In the genomic region with DNA sequence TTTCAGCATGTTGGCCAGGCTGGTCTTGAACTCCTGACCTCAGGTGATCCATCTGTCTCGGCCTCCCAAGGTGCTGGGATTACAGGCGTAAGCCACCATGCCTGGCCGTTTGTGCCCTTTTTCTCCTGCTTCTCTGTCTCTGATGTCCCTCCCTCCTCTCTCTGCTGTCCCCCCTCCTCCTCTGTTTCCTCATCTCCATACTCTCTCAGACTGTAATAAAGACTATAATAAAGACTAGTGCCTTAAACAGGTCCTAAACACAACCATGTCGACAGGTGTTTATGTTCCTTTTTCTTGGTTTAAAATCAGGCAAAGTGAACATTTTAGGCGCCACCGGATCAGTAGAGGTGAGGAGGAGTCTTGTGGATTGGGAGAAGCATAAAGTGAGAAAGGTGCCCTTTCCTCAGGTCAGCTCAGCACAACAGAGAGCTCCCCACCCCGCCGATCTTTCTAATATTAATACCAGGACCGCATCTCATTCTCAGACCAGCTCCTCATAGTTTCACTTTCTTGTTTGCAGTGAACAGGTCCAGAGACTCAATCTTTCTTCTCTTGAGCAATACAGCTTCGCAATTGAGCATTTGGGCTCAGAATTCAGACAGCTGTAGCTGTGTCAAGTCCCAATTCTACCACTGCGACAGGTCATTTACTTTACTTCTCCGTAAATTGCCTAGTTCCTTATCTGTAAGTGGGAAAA, we compare ENCODE assay signal across 9 cellular contexts. TPM values are rescaled to one million over a fixed set of nuclear protein-coding genes. Genes with fewer than 3 reads are reported as not detected.
DNase-seq lines count a peak whose midpoint lies in the region; ATAC-seq, FAIRE-seq and TF ChIP-seq lines count a peak whose summit lies in the region.
"Had no signal": no experiment of that assay in that cellular context is flagged by ENCODE, and none has a peak within 500 bp of the region (broad histone marks: within the 10 kb centered on the region; RNA-seq: fewer than 3 reads in every experiment).

No MANE protein-coding gene starts in this region.

- H3K79me2 ChIP-seq in KMS-11 (ENCODE audit: insufficient read depth, low read depth) = no peaks in the 10 kb centered on the region

- no peak overlapping the region for H3K4me3 ChIP-seq in KMS-11 (IDR thresholded peaks at IDR 0.05; ENCODE audit: insufficient read depth, low read depth, low read length)
- no peak overlapping the region for H3K4me3 ChIP-seq in tibial artery

- H3K27ac Mint-ChIP-seq in immature natural killer cell = peak overlapping the region in 1 of 6 donors; percentile 36

- H3K4me3 Mint-ChIP-seq in immature natural killer cell = peak overlapping the region in 4 of 5 donors; percentile 48 to 60 (median 50)

- H3K27ac ChIP-seq in KMS-11 (peak overlapping the region; percentile 38), tibial artery (no peak overlapping the region)

- intact Hi-C loops in tibial artery (cut with DNase I; ENCODE audit: low total_unique reads) = no loop called here
- intact Hi-C loops in cardiac septum (cut with DNase I) = no loop called here

- no peaks in the 10 kb centered on the region for H4K20me1 ChIP-seq in KMS-11 (ENCODE audit: insufficient read depth)

- H3K27me3 ChIP-seq in KMS-11 (ENCODE audit: insufficient read depth, low read depth) (no peaks in the 10 kb centered on the region), tibial artery (peaks cover 0 to 9% of the 10 kb centered on the region in 2 donors)

- no peaks in the 10 kb centered on the region for H3K36me3 Mint-ChIP-seq in immature natural killer cell

- peak overlapping the region; percentile 69 for H2AFZ ChIP-seq in KMS-11 (ENCODE audit: low read depth)

- peaks cover 3 to 9% (median 6%) of the 10 kb centered on the region in 3 donors for H3K27me3 Mint-ChIP-seq in immature natural killer cell (ENCODE audit: low read depth in 3 of 3)

- peaks cover 0 to 8% of the 10 kb centered on the region in 2 donors for H3K4me1 Mint-ChIP-seq in immature natural killer cell

- ATAC-seq in GM18498 (IDR thresholded peaks at IDR 0.05; ENCODE audit: unreplicated experiment) (peak; percentile 97), GM21619 (IDR thresholded peaks at IDR 0.05; ENCODE audit: unreplicated experiment) (peak; percentile 98)

- no peaks in the 10 kb centered on the region for H3K9me3 Mint-ChIP-seq in immature natural killer cell

- H3K36me3 ChIP-seq in KMS-11 (ENCODE audit: insufficient read depth) (no peaks in the 10 kb centered on the region), tibial artery (no peaks in the 10 kb centered on the region)

- no peak for FAIRE-seq in urothelium cell line (lab: Jason Lieb, UNC)
- FAIRE-seq: islet of Langerhans had no signal

- H3K4me1 ChIP-seq in KMS-11 (ENCODE audit: low read depth, poor library complexity, severe bottlenecking) (peaks cover 9% of the 10 kb centered on the region), tibial artery (no peaks in the 10 kb centered on the region)

- H3K9ac ChIP-seq in KMS-11 = peak overlapping the region; percentile 34; the same call in 1 of the 2 replicates

- no peaks in the 10 kb centered on the region for H3K9me3 ChIP-seq in tibial artery

- peak overlapping the region; percentile 63 for H3K4me2 ChIP-seq in KMS-11

- DNase-seq in immature natural killer cell (no peak), tibial artery (no peak), urothelium cell line (ENCODE audit: low spot score) (no peak), cardiac septum (ENCODE audit: low spot score) (no peak), middle frontal gyrus (ENCODE audit: extremely low spot score, low spot score) (no peak)

- TF ChIP-seq CTCF in KMS-11 (conservative IDR thresholded peaks at IDR 0.05; ENCODE audit: low read depth, low read length) = no peak
- no peak for TF ChIP-seq CTCF in tibial artery (IDR thresholded peaks at IDR 0.05)

RNA-seq across cellular contexts. Expression of a gene that starts 23.7 kb away (rescaled TPM):
- polyA plus RNA-seq in immature natural killer cell = 10 to 100 TPM; 11.6 to 28.3 (median 12.3) TPM
- total RNA-seq in cardiac septum = 105 TPM

RNA-seq across cellular contexts. Expression of a gene that starts 24.4 kb away (rescaled TPM):
- polyA plus RNA-seq in immature natural killer cell = 1 to 10 TPM in 1 of 3 donors, under 1 TPM in 1, not detected in 1; 0.44 to 2.0 TPM
- total RNA-seq in cardiac septum = 0.51 TPM
